ENCODE assay signal across 2 cellular contexts in genomic region chr2:196105956-196106355, GRCh38.
TF ChIP-seq lines count a peak whose summit lies in the region.

No MANE protein-coding gene starts in this region.

TF ChIP-seq in SK-N-SH, 30 proteins besides CTCF, POLR2A, EP300 and RAD21 (continued from another document):
- TF ChIP-seq SMC3 (IDR thresholded peaks at IDR 0.05; ENCODE audit: low read depth, low read length) (no peak), USF1 (IDR thresholded peaks at IDR 0.05; ENCODE audit: borderline replicate concordance, low read depth) (no peak), ELF1 (IDR thresholded peaks at IDR 0.05) (no peak), RFX5 (IDR thresholded peaks at IDR 0.05; ENCODE audit: low read length) (no peak), REST (IDR thresholded peaks at IDR 0.05; ENCODE audit: low read depth, low read length) (no peak), FOXJ3 (CRISPR knock-in tag; IDR thresholded peaks at IDR 0.05) (no peak), MAX (IDR thresholded peaks at IDR 0.05; ENCODE audit: low read depth) (no peak), USF2 (IDR thresholded peaks at IDR 0.05; ENCODE audit: borderline replicate concordance, low read depth, low read length) (no peak), JUND (IDR thresholded peaks at IDR 0.05) (no peak), TAF1 (IDR thresholded peaks at IDR 0.05; ENCODE audit: borderline replicate concordance, low read depth, low read length) (no peak), NFIC (IDR thresholded peaks at IDR 0.05; ENCODE audit: borderline replicate concordance) (no peak)

TF ChIP-seq in SK-N-SH treated with all-trans-retinoic acid at 6 μM for 48 hours, 23 proteins besides CTCF, POLR2A, EP300 and RAD21 (continued from another document):
- no peak for TF ChIP-seq TSHZ2 (CRISPR knock-in tag; IDR thresholded peaks at IDR 0.05)
